8 cellular contexts compared by ENCODE assay signal in the genomic region with DNA sequence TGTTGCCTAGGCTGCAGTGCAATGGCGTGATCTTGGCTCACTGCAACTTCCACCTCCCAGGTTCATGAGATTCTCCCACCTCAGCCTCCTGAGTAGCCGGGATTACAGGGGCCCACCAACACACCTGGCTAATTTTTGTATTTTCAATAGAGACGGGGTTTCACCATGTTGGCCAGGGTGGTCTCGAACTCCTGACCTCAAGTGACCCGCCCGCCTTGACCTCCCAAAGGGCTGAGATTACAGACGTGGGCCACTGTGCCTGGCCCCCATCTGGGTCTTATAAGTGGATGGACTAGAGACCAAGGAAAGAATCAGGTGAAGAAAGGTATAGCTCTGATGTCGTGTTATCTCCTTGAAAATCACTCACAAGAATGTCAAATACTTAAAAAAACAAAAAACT.
DNase-seq lines count a peak whose midpoint lies in the region; ATAC-seq and TF ChIP-seq lines count a peak whose summit lies in the region.
"Not testable (repeated sequence)": the region's sequence is repeated elsewhere in the genome, so short reads cannot be mapped to it uniquely, and the experiment has no call there.

No MANE protein-coding gene starts in this region.

- CTCF ChIA-PET in Caco-2 (lab: Charles Lee) = interaction anchor here (0.6 kb wide), 1 partner anchor 76 kb away, joined by 3 read pairs; no protein-coding TSS in a partner anchor

- not testable (repeated sequence) for H3K9me3 Mint-ChIP-seq in Caco-2 (ENCODE audit: unreplicated experiment); progenitor cell of endocrine pancreas (ENCODE audit: low read depth)

- H3K9me3 ChIP-seq in Caco-2; adrenal gland (replicated peaks in 1 of 3); colonic mucosa; heart left ventricle; lung (ENCODE audit: control insufficient read depth in 2 of 2, insufficient read depth in 1 of 2, low read length in 1 of 2); smooth muscle cell (replicated peaks; ENCODE audit: low read depth); thyroid gland: not testable (repeated sequence)

- H3K4me3 Mint-ChIP-seq in Caco-2 (ENCODE audit: unreplicated experiment); progenitor cell of endocrine pancreas (ENCODE audit: low read depth): not testable (repeated sequence)

- H4K20me1 ChIP-seq in smooth muscle cell (ENCODE audit: low read depth) = peaks cover 99% of the 10 kb centered on the region

- peak overlapping the region in 4 of 5 donors; percentile 36 to 67 (median 59) for H3K27ac ChIP-seq in adrenal gland
- peak overlapping the region; percentile 63 for H3K27ac ChIP-seq in colonic mucosa
- peak overlapping the region in 11 of 12 donors; percentile 15 to 86 (median 59) for H3K27ac ChIP-seq in heart left ventricle
- peak overlapping the region; percentile 13 to 49 for H3K27ac ChIP-seq in lung (ENCODE audit: low read depth in 1 of 2, low read length in 1 of 2)
- peak overlapping the region; percentile 49 for H3K27ac ChIP-seq in smooth muscle cell (ENCODE audit: low read depth)
- peak overlapping the region in 2 of 3 donors; percentile 5 to 43 for H3K27ac ChIP-seq in thyroid gland

- peaks cover 11% of the 10 kb centered on the region for H3K36me3 Mint-ChIP-seq in Caco-2 (ENCODE audit: insufficient read depth, unreplicated experiment)
- not testable (repeated sequence) for H3K36me3 Mint-ChIP-seq in progenitor cell of endocrine pancreas (ENCODE audit: insufficient read depth)

- POLR2A ChIA-PET in Caco-2 (lab: Charles Lee) = not testable (repeated sequence)

- H3K4me1 Mint-ChIP-seq in Caco-2 (ENCODE audit: low read depth, unreplicated experiment) (peaks cover 23% of the 10 kb centered on the region), progenitor cell of endocrine pancreas (ENCODE audit: low read depth) (peaks cover 17% of the 10 kb centered on the region)

- not testable (repeated sequence) for ATAC-seq in heart left ventricle; lung (ENCODE audit: insufficient read depth, low FRiP score)

- not testable (repeated sequence) for H3K9ac ChIP-seq in colonic mucosa (ENCODE audit: low read depth in 2 of 2, low read length in 2 of 2); smooth muscle cell (ENCODE audit: low read depth)

- H3K4me1 ChIP-seq in Caco-2 (peaks cover 25% of the 10 kb centered on the region), adrenal gland (replicated peaks in 1 of 2) (peaks cover 34 to 72% of the 10 kb centered on the region in 2 donors), heart left ventricle (peaks cover 5 to 97% (median 59%) of the 10 kb centered on the region in 12 donors), lung (ENCODE audit: control insufficient read depth in 2 of 2, insufficient read depth in 2 of 2, low read length in 2 of 2) (peaks cover 15 to 47% of the 10 kb centered on the region in 2 donors), smooth muscle cell (ENCODE audit: low read depth) (peaks cover 12% of the 10 kb centered on the region), thyroid gland (peaks cover 36 to 73% of the 10 kb centered on the region in 2 donors)
- H3K4me1 ChIP-seq in colonic mucosa = not testable (repeated sequence)

- H3K79me2 ChIP-seq in smooth muscle cell (ENCODE audit: low read depth) = peaks cover 97% of the 10 kb centered on the region

- 72 to 84% (median 79%) methylated on average over 8 of the region's 8 CpGs for WGBS in adrenal gland, 4 donors
- WGBS in heart left ventricle, 4 donors = 88 to 93% (median 92%) methylated on average over 8 of the region's 8 CpGs
- 86 to 94% methylated on average over 8 of the region's 8 CpGs for WGBS in lung, 2 donors
- WGBS in smooth muscle cell (ENCODE audit: low lambda C conversion rate) = 94% methylated on average over 8 of the region's 8 CpGs
- 90 to 92% methylated on average over 8 of the region's 8 CpGs for WGBS in thyroid gland, 2 donors

- not testable (repeated sequence) for BruUV-seq in Caco-2 (replicated peaks; lab: Mats Ljungman, UMichigan)

- TF ChIP-seq CTCF in Caco-2 (IDR thresholded peaks at IDR 0.05; ENCODE audit: insufficient read depth in 1 of 2, low read depth in 1 of 2, low read length in 1 of 2, severe bottlenecking in 1 of 2, unreplicated experiment in 1 of 2); adrenal gland (IDR thresholded peaks at IDR 0.05); colonic mucosa (IDR thresholded peaks at IDR 0.05); heart left ventricle (IDR thresholded peaks at IDR 0.05); lung (IDR thresholded peaks at IDR 0.05; ENCODE audit: control extremely low read depth, extremely low read depth); progenitor cell of endocrine pancreas (IDR thresholded peaks at IDR 0.05; ENCODE audit: unreplicated experiment); smooth muscle cell (IDR thresholded peaks at IDR 0.05; ENCODE audit: borderline replicate concordance, insufficient read depth, poor library complexity, severe bottlenecking); thyroid gland (IDR thresholded peaks at IDR 0.05): not testable (repeated sequence)

- H2AFZ ChIP-seq in smooth muscle cell (ENCODE audit: low read depth) = not testable (repeated sequence)

- H3K27me3 ChIP-seq in Caco-2 (replicated peaks; ENCODE audit: control insufficient read depth, insufficient read depth, low read length); adrenal gland; colonic mucosa; heart left ventricle; lung (ENCODE audit: control insufficient read depth, insufficient read depth); smooth muscle cell (ENCODE audit: low read depth); thyroid gland: not testable (repeated sequence)

- intact Hi-C loops in Caco-2 (cut with micrococcal nuclease; ENCODE audit: unreplicated experiment) = loop anchor here (2.0 kb wide), 2 partner anchors 20 to 184 kb away; no protein-coding TSS in a partner anchor
- intact Hi-C loops in adrenal gland (cut with DNase I); colonic mucosa (cut with DNase I); thyroid gland (cut with DNase I): not testable (repeated sequence)
- intact Hi-C loops in heart left ventricle (cut with DNase I) = loop anchor here in 3 of 10 donors (5.0 to 10.0 kb wide), 3 partner anchors 32 to 70 kb away; a partner anchor contains a TSS

- TF ChIP-seq POLR2A in adrenal gland (IDR thresholded peaks at IDR 0.05); heart left ventricle (IDR thresholded peaks at IDR 0.05); thyroid gland (IDR thresholded peaks at IDR 0.05): not testable (repeated sequence)

- peaks cover 14% of the 10 kb centered on the region for H3F3A ChIP-seq in smooth muscle cell (ENCODE audit: low read depth)

- H3K27ac Mint-ChIP-seq in Caco-2 (ENCODE audit: unreplicated experiment) (peak overlapping the region; percentile 67), progenitor cell of endocrine pancreas (peak overlapping the region; percentile 67)

- H3K27me3 Mint-ChIP-seq in Caco-2 (ENCODE audit: insufficient read depth, unreplicated experiment); progenitor cell of endocrine pancreas: not testable (repeated sequence)

- not testable (repeated sequence) for H3K36me3 ChIP-seq in Caco-2 (ENCODE audit: control insufficient read depth, insufficient read depth, low read length); adrenal gland (replicated peaks in 1 of 2); colonic mucosa; heart left ventricle; lung (ENCODE audit: control insufficient read depth in 2 of 2, insufficient read depth in 2 of 2, low read length in 2 of 2); smooth muscle cell (ENCODE audit: low read depth); thyroid gland

- DNase-seq in Caco-2; adrenal gland; colonic mucosa; heart left ventricle; lung (ENCODE audit: low spot score); progenitor cell of endocrine pancreas (ENCODE audit: low spot score, unreplicated experiment); smooth muscle cell (lab: John Stamatoyannopoulos, UW; ENCODE audit: unreplicated experiment); thyroid gland: not testable (repeated sequence)

- not testable (repeated sequence) for H3K4me3 ChIP-seq in Caco-2 (ENCODE audit: low read depth, low read length); adrenal gland; colonic mucosa; heart left ventricle; lung; smooth muscle cell; thyroid gland (replicated peaks in 1 of 3)

- H3K4me2 ChIP-seq in smooth muscle cell = not testable (repeated sequence)
